12 cellular contexts compared by ENCODE assay signal in genomic region chr16:49019081-49019633, GRCh38.
DNase-seq lines count a peak whose midpoint lies in the region; ATAC-seq, FAIRE-seq and TF ChIP-seq lines count a peak whose summit lies in the region.
"Had no signal": no experiment of that assay in that cellular context is flagged by ENCODE, and none has a peak within 500 bp of the region (broad histone marks: within the 10 kb centered on the region; RNA-seq: fewer than 3 reads in every experiment).

No MANE protein-coding gene starts in this region.

- no peaks in the 10 kb centered on the region for H3K9me3 Mint-ChIP-seq in neural progenitor cell
- H3K9me3 Mint-ChIP-seq in activated CD4-positive, alpha-beta T cell treated with anti-CD3 and anti-CD28 coated beads, Interleukin-2, amount 10 ng/mL, durations not matched to agents 24 days and 14 days = no peaks in the 10 kb centered on the region
- no peaks in the 10 kb centered on the region for H3K9me3 Mint-ChIP-seq in chondrocyte (ENCODE audit: low read depth)
- H3K9me3 Mint-ChIP-seq: activated B cell treated with CpG ODN at 0.5 μM for 24 hours, natural killer cell had no signal

- 68% methylated on average over 14 of the region's 14 CpGs; no CpG with 5 or more reads in 1 of the 2 experiments for WGBS in H1 (ENCODE audit: extremely low coverage in 1 of 2, insufficient coverage in 1 of 2, insufficient read length in 1 of 2, insufficient replicate concordance in 2 of 2, low coverage in 1 of 2, low lambda C conversion rate in 2 of 2, missing lambda C conversion rate in 1 of 2), 2 experiments
- WGBS in gastroesophageal sphincter (ENCODE audit: low coverage in 1 of 2), 2 donors = 27 to 30% methylated on average over 4 to 13 of the region's 14 CpGs

- DNase-seq in ELR (ENCODE audit: low read depth) (peak; percentile 3), NCI-H460 (ENCODE audit: extremely low read depth, low read depth) (peak; percentile 54), H1 (ENCODE audit: low read depth in 1 of 2, low spot score in 2 of 2) (peak in 1 of 2 experiments; percentile 51), neural progenitor cell (ENCODE audit: low spot score) (peak; percentile 67), chondrocyte (ENCODE audit: low spot score) (no peak)
- no peak for DNase-seq in activated CD4-positive, alpha-beta T cell treated with anti-CD3 and anti-CD28 coated beads, Interleukin-2, amount 10 ng/mL, durations not matched to agents 24 days and 14 days
- DNase-seq: activated B cell treated with CpG ODN at 0.5 μM for 24 hours, BE2C, natural killer cell had no signal

- no peak for FAIRE-seq in H1 (lab: Jason Lieb, UNC)

- no peaks in the 10 kb centered on the region for H3K36me3 ChIP-seq in H1 (ENCODE audit: control insufficient read depth in 2 of 4, insufficient read depth in 4 of 4, low read length in 3 of 4)
- H3K36me3 ChIP-seq in neural progenitor cell = no peaks in the 10 kb centered on the region
- H3K36me3 ChIP-seq in gastroesophageal sphincter = no peaks in the 10 kb centered on the region
- H3K36me3 ChIP-seq: BE2C, breast epithelium had no signal

- no peak overlapping the region for H3K23ac ChIP-seq in H1 (ENCODE audit: insufficient read length)

- no peak overlapping the region for H3K9ac ChIP-seq in H1 (replicated peaks in 1 of 4; ENCODE audit: extremely low read depth in 1 of 4, low read depth in 3 of 4, low read length in 3 of 4)
- H3K9ac ChIP-seq in neural progenitor cell = no peak overlapping the region

- CTCF ChIA-PET in H1 (lab: Charles Lee; ENCODE audit: partially characterized antibody) = no interaction called here

- no peak overlapping the region for H2BK15ac ChIP-seq in H1 (ENCODE audit: low read length)

- H3K9me3 ChIP-seq in H1 (ENCODE audit: insufficient read depth in 2 of 2, low read depth in 1 of 2, low read length in 1 of 2) (no peaks in the 10 kb centered on the region), neural progenitor cell (ENCODE audit: low read depth) (no peaks in the 10 kb centered on the region), gastroesophageal sphincter (no peaks in the 10 kb centered on the region)
- H3K9me3 ChIP-seq: BE2C, breast epithelium had no signal

- H2AK5ac ChIP-seq in H1 (ENCODE audit: low read depth, low read length) = no peak overlapping the region; the same call in 1 of the 2 replicates

- H3K4me3 ChIP-seq in H1 (ENCODE audit: extremely low read depth in 1 of 4, insufficient read depth in 2 of 4, low read depth in 3 of 4, low read length in 4 of 4) (no peak overlapping the region), neural progenitor cell (no peak overlapping the region), gastroesophageal sphincter (no peak overlapping the region)
- H3K4me3 ChIP-seq: breast epithelium had no signal

- H3K4me3 Mint-ChIP-seq in neural progenitor cell (peak overlapping the region; percentile 63), chondrocyte (ENCODE audit: unreplicated experiment) (no peak overlapping the region)
- no peak overlapping the region for H3K4me3 Mint-ChIP-seq in activated CD4-positive, alpha-beta T cell treated with anti-CD3 and anti-CD28 coated beads, Interleukin-2, amount 10 ng/mL, durations not matched to agents 24 days and 14 days
- H3K4me3 Mint-ChIP-seq: activated B cell treated with CpG ODN at 0.5 μM for 24 hours, natural killer cell had no signal

- H3F3A ChIP-seq in neural progenitor cell (ENCODE audit: low read depth) = no peaks in the 10 kb centered on the region

- peaks cover 7% of the 10 kb centered on the region for H3K23me2 ChIP-seq in H1 (ENCODE audit: low read depth, low read length)

- H4K8ac ChIP-seq in H1 (ENCODE audit: extremely low read depth, insufficient read depth, low read length) = no peak overlapping the region

- H3K4me1 ChIP-seq in H1 (replicated peaks in 1 of 4; ENCODE audit: control insufficient read depth in 3 of 4, insufficient read depth in 4 of 4, low read length in 3 of 4) = peaks cover 9 to 38% (median 23%) of the 10 kb centered on the region in 4 experiments
- peaks cover 35% of the 10 kb centered on the region for H3K4me1 ChIP-seq in neural progenitor cell
- H3K4me1 ChIP-seq in gastroesophageal sphincter = no peaks in the 10 kb centered on the region
- H3K4me1 ChIP-seq: BE2C, breast epithelium had no signal

- peak overlapping the region; percentile 21; the same call in 1 of the 2 replicates for H3K18ac ChIP-seq in H1 (ENCODE audit: extremely low read depth, low read length)

- POLR2A ChIA-PET in H1 (lab: Charles Lee; ENCODE audit: partially characterized antibody) = interaction anchor here (1.3 kb wide), 1 partner anchor 9 kb away, joined by 3 read pairs; no protein-coding TSS in a partner anchor

- H3K56ac ChIP-seq in H1 (replicated peaks; ENCODE audit: insufficient read length, low read depth, low read length) = no peak overlapping the region

- no peak overlapping the region for H2BK12ac ChIP-seq in H1 (ENCODE audit: low read depth, low read length)

- H2BK5ac ChIP-seq in H1 (ENCODE audit: low read depth, low read length) = no peak overlapping the region

- H3K14ac ChIP-seq in H1 (ENCODE audit: insufficient read length) = no peak overlapping the region

- H3K27ac Mint-ChIP-seq in neural progenitor cell (peak overlapping the region; percentile 68), chondrocyte (ENCODE audit: unreplicated experiment) (no peak overlapping the region)
- H3K27ac Mint-ChIP-seq in activated CD4-positive, alpha-beta T cell treated with anti-CD3 and anti-CD28 coated beads, Interleukin-2, amount 10 ng/mL, durations not matched to agents 24 days and 14 days = no peak overlapping the region
- H3K27ac Mint-ChIP-seq: activated B cell treated with CpG ODN at 0.5 μM for 24 hours, natural killer cell had no signal

- TF ChIP-seq CTCF in H1 (IDR thresholded peaks at IDR 0.05; ENCODE audit: control extremely low read depth in 1 of 3, insufficient read depth in 1 of 3, low read depth in 1 of 3, low read length in 3 of 3) (no peak), neural progenitor cell (IDR thresholded peaks at IDR 0.05) (no peak), gastroesophageal sphincter (IDR thresholded peaks at IDR 0.05) (no peak), chondrocyte (IDR thresholded peaks at IDR 0.05) (no peak)

- no peak for TF ChIP-seq RAD21 in H1 (IDR thresholded peaks at IDR 0.05 in 1 of 2, conservative IDR thresholded peaks at IDR 0.05 in 1 of 2; ENCODE audit: low read depth in 2 of 2, low read length in 2 of 2)

- peaks cover 0 to 6% of the 10 kb centered on the region in 2 experiments for H4K20me1 ChIP-seq in H1 (replicated peaks in 1 of 2; ENCODE audit: control insufficient read depth in 1 of 2, insufficient read depth in 2 of 2, low read length in 2 of 2)
- H4K20me1 ChIP-seq in neural progenitor cell (ENCODE audit: low read depth) = no peaks in the 10 kb centered on the region

- H3K4ac ChIP-seq in H1 (replicated peaks; ENCODE audit: insufficient read length, low read depth, low read length) = no peak overlapping the region

- H3K36me3 Mint-ChIP-seq in neural progenitor cell (no peaks in the 10 kb centered on the region), chondrocyte (ENCODE audit: low read depth) (no peaks in the 10 kb centered on the region)
- no peaks in the 10 kb centered on the region for H3K36me3 Mint-ChIP-seq in activated CD4-positive, alpha-beta T cell treated with anti-CD3 and anti-CD28 coated beads, Interleukin-2, amount 10 ng/mL, durations not matched to agents 24 days and 14 days (ENCODE audit: low read depth)
- H3K36me3 Mint-ChIP-seq: natural killer cell had no signal

- H3K27me3 Mint-ChIP-seq in neural progenitor cell (ENCODE audit: insufficient read depth, low read depth) (peaks cover 23% of the 10 kb centered on the region), chondrocyte (ENCODE audit: low read depth) (peaks cover 15% of the 10 kb centered on the region)
- H3K27me3 Mint-ChIP-seq in activated CD4-positive, alpha-beta T cell treated with anti-CD3 and anti-CD28 coated beads, Interleukin-2, amount 10 ng/mL, durations not matched to agents 24 days and 14 days = no peaks in the 10 kb centered on the region

- H3K4me1 Mint-ChIP-seq in neural progenitor cell (peaks cover 63% of the 10 kb centered on the region), chondrocyte (ENCODE audit: low read depth) (no peaks in the 10 kb centered on the region)
- H3K4me1 Mint-ChIP-seq in activated CD4-positive, alpha-beta T cell treated with anti-CD3 and anti-CD28 coated beads, Interleukin-2, amount 10 ng/mL, durations not matched to agents 24 days and 14 days = no peaks in the 10 kb centered on the region
- H3K4me1 Mint-ChIP-seq: activated B cell treated with CpG ODN at 0.5 μM for 24 hours, natural killer cell had no signal

- no peaks in the 10 kb centered on the region for H3K79me1 ChIP-seq in H1 (ENCODE audit: low read depth, low read length)

- no peak for TF ChIP-seq POLR2A in H1 (IDR thresholded peaks at IDR 0.05; ENCODE audit: control extremely low read depth in 1 of 2, low read depth in 2 of 2, low read length in 2 of 2)
- TF ChIP-seq POLR2A in gastroesophageal sphincter (IDR thresholded peaks at IDR 0.05) = no peak

- intact Hi-C loops in activated CD4-positive, alpha-beta T cell treated with anti-CD3 and anti-CD28 coated beads, Interleukin-2, amount 10 ng/mL, durations not matched to agents 24 days and 14 days (cut with micrococcal nuclease) = no loop called here

- no peak overlapping the region for H2BK120ac ChIP-seq in H1 (replicated peaks; ENCODE audit: low read depth, low read length)

- peaks cover 0 to 2% (median 0%) of the 10 kb centered on the region in 4 experiments; a peak in 2 of 7 replicates for H3K27me3 ChIP-seq in H1 (replicated peaks in 1 of 4; ENCODE audit: control insufficient read depth in 3 of 4, extremely low read depth in 1 of 4, insufficient read depth in 3 of 4, low read length in 3 of 4)
- no peaks in the 10 kb centered on the region for H3K27me3 ChIP-seq in neural progenitor cell
- H3K27me3 ChIP-seq in gastroesophageal sphincter = peaks cover 52% of the 10 kb centered on the region
- H3K27me3 ChIP-seq: BE2C, breast epithelium had no signal

- H4K91ac ChIP-seq in H1 (replicated peaks; ENCODE audit: insufficient read length, low read length) = no peak overlapping the region

- H2BK20ac ChIP-seq in H1 (ENCODE audit: low read length) = no peak overlapping the region

- ATAC-seq in gastroesophageal sphincter (no peak), GM21526 (IDR thresholded peaks at IDR 0.05; ENCODE audit: low FRiP score, unreplicated experiment) (no peak)
- ATAC-seq: natural killer cell had no signal

- H2AFZ ChIP-seq in H1 (ENCODE audit: low read length) (no peak overlapping the region), neural progenitor cell (replicated peaks) (peak overlapping the region; percentile 38)

- H4K5ac ChIP-seq in H1 (ENCODE audit: insufficient read length, low read depth, low read length) = no peak overlapping the region

- H3K4me2 ChIP-seq in H1 (ENCODE audit: insufficient read depth in 1 of 2, low read depth in 2 of 2, low read length in 2 of 2) (no peak overlapping the region; a peak in 1 of 4 replicates), neural progenitor cell (peak overlapping the region; percentile 52)

- H3K27ac ChIP-seq in H1 (ENCODE audit: low read depth, low read length) (no peak overlapping the region), neural progenitor cell (no peak overlapping the region), gastroesophageal sphincter (no peak overlapping the region)
- H3K27ac ChIP-seq: breast epithelium had no signal

- TF ChIP-seq EP300 in H1 (IDR thresholded peaks at IDR 0.05; ENCODE audit: borderline replicate concordance in 1 of 2, low read depth in 2 of 2, low read length in 2 of 2) (no peak), gastroesophageal sphincter (IDR thresholded peaks at IDR 0.05) (no peak)

- no peaks in the 10 kb centered on the region for H3K79me2 ChIP-seq in H1 (ENCODE audit: control insufficient read depth in 1 of 2, insufficient read depth in 2 of 2, low read length in 2 of 2)
- H3K79me2 ChIP-seq in neural progenitor cell (ENCODE audit: low read depth) = no peaks in the 10 kb centered on the region

Comparison
In these comparisons a context has a peak if more than half of its experiments do, and no peak if none do; other contexts are left out.
1. DNase-seq: peak in ELR (single experiment), NCI-H460 (single experiment) and neural progenitor cell (single experiment); none in activated CD4-positive, alpha-beta T cell treated with anti-CD3 and anti-CD28 coated beads, Interleukin-2, amount 10 ng/mL, durations not matched to agents 24 days and 14 days (single experiment) and chondrocyte (single experiment).